25 cellular contexts compared by ENCODE assay signal in genomic region chr5:59491944-59492343, GRCh38.
"Had no signal": no experiment of that assay in that cellular context is flagged by ENCODE, and none has a peak within 500 bp of the region (broad histone marks: within the 10 kb centered on the region; RNA-seq: fewer than 3 reads in every experiment).

No MANE protein-coding gene starts in this region.

- H3K4me2 ChIP-seq: smooth muscle cell had no signal

- H3K9me3 Mint-ChIP-seq: natural killer cell treated with Interleukin-12 subunit alpha and Interleukin-12 subunit beta and Interleukin-15 and Interleukin-18, amount 100 ng/mL, for 72 hours; stimulated activated effector memory CD8-positive, alpha-beta T cell treated with anti-CD3 and anti-CD28 coated beads, Interleukin-12 subunit alpha, Interleukin-12 subunit beta, amount 100 ng/mL, for 72 hours had no signal

- ATAC-seq: left ventricle myocardium superior; lower lobe of right lung; natural killer cell treated with Interleukin-12 subunit alpha and Interleukin-12 subunit beta and Interleukin-15 and Interleukin-18, amount 100 ng/mL, for 72 hours; pancreas; right lobe of liver; stimulated activated effector memory CD8-positive, alpha-beta T cell treated with anti-CD3 and anti-CD28 coated beads, Interleukin-12 subunit alpha, Interleukin-12 subunit beta, amount 100 ng/mL, for 72 hours had no signal

- H3K36me3 ChIP-seq: esophagus muscularis mucosa, lower lobe of right lung, pancreas, right lobe of liver, stomach, thyroid gland, vagina had no signal

- H3K4me3 Mint-ChIP-seq: natural killer cell treated with Interleukin-12 subunit alpha and Interleukin-12 subunit beta and Interleukin-15 and Interleukin-18, amount 100 ng/mL, for 72 hours; neural crest cell; stimulated activated effector memory CD8-positive, alpha-beta T cell treated with anti-CD3 and anti-CD28 coated beads, Interleukin-12 subunit alpha, Interleukin-12 subunit beta, amount 100 ng/mL, for 72 hours had no signal

- H3K4me1 ChIP-seq: right lobe of liver, vagina had no signal

- H3K27ac Mint-ChIP-seq: natural killer cell treated with Interleukin-12 subunit alpha and Interleukin-12 subunit beta and Interleukin-15 and Interleukin-18, amount 100 ng/mL, for 72 hours; stimulated activated effector memory CD8-positive, alpha-beta T cell treated with anti-CD3 and anti-CD28 coated beads, Interleukin-12 subunit alpha, Interleukin-12 subunit beta, amount 100 ng/mL, for 72 hours had no signal

- FAIRE-seq: endothelial cell of umbilical vein, frontal cortex, keratinocyte, pancreas had no signal

- H3K4me3 ChIP-seq: coronary artery, esophagus muscularis mucosa, lower lobe of right lung, pancreas, right lobe of liver, smooth muscle cell, stomach, thyroid gland, vagina had no signal

- H3K4me1 Mint-ChIP-seq: stimulated activated effector memory CD8-positive, alpha-beta T cell treated with anti-CD3 and anti-CD28 coated beads, Interleukin-12 subunit alpha, Interleukin-12 subunit beta, amount 100 ng/mL, for 72 hours had no signal

- H3K27me3 ChIP-seq: esophagus muscularis mucosa, neutrophil, pancreas, right lobe of liver, stomach, thyroid gland, vagina had no signal

- H3K27ac ChIP-seq: coronary artery, esophagus muscularis mucosa, lower lobe of right lung, neutrophil, pancreas, right lobe of liver, stomach, thyroid gland, vagina had no signal

- H3K36me3 Mint-ChIP-seq: natural killer cell treated with Interleukin-12 subunit alpha and Interleukin-12 subunit beta and Interleukin-15 and Interleukin-18, amount 100 ng/mL, for 72 hours; stimulated activated effector memory CD8-positive, alpha-beta T cell treated with anti-CD3 and anti-CD28 coated beads, Interleukin-12 subunit alpha, Interleukin-12 subunit beta, amount 100 ng/mL, for 72 hours had no signal

- DNase-seq: dermis blood vessel endothelial cell; effector memory CD4-positive, alpha-beta T cell; head of caudate nucleus; left ventricle myocardium superior; lower lobe of right lung; pancreas; right lobe of liver; stimulated activated CD4-positive, alpha-beta T cell treated with anti-CD3 and anti-CD28 coated beads, Interleukin-12 subunit alpha, Interleukin-12 subunit beta, amount 100 ng/mL, for 4 hours; stimulated activated CD4-positive, alpha-beta T cell treated with anti-CD3 and anti-CD28 coated beads, Interleukin-1b, Interleukin-23, amount 100 ng/mL, for 48 hours; stimulated activated CD4-positive, alpha-beta T cell treated with anti-CD3 and anti-CD28 coated beads, Interleukin-4, amount 100 ng/mL, for 24 hours; stimulated activated naive CD4-positive, alpha-beta T cell treated with Interleukin-2 at 50 U/mL for 16 hours; stomach; thyroid gland; trophoblast cell had no signal

- H3K9me3 ChIP-seq: esophagus muscularis mucosa, lower lobe of right lung, neutrophil, pancreas, right lobe of liver, stomach, thyroid gland, vagina had no signal
